Comparison of ENCODE assay signal across 10 cellular contexts in the genomic region with DNA sequence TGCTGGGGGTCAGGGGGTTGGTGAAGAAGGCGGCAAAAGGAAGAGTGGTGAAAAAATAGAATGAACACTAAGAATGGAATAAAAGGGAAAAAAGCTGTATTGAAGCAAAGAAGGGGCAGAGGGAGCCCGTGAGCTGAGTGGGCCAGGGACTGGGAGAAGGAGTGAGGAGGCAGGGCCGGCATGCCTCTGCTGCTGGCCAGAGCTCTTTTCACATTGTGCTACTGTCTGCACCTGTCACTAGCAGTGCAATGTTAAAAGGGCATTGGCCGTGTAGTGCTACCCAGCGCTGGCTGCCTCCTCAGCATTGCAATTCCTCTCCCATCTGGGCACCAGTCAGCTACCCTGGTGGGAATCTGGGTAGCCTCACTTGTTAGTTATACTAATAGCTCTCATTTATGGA. TPM values are rescaled to one million over a fixed set of nuclear protein-coding genes. Genes with fewer than 3 reads are reported as not detected.
DNase-seq lines count a peak whose midpoint lies in the region; ATAC-seq and TF ChIP-seq lines count a peak whose summit lies in the region.
"Had no signal": no experiment of that assay in that cellular context is flagged by ENCODE, and none has a peak within 500 bp of the region (broad histone marks: within the 10 kb centered on the region; RNA-seq: fewer than 3 reads in every experiment).

No MANE protein-coding gene starts in this region.

- peak overlapping the region in 2 of 4 donors; percentile 76 to 95 for H3K27ac ChIP-seq in tibial nerve
- H3K27ac ChIP-seq: SJSA1 had no signal

- no peak for TF ChIP-seq EP300 in tibial nerve (IDR thresholded peaks at IDR 0.05)

- H3K4me3 ChIP-seq in mucosa of descending colon (no peak overlapping the region), tibial nerve (no peak overlapping the region)
- H3K4me3 ChIP-seq: SJSA1 had no signal

- H3K4me1 ChIP-seq in mucosa of descending colon (ENCODE audit: low read depth) (peaks cover 5% of the 10 kb centered on the region), tibial nerve (peaks cover 0 to 56% (median 26%) of the 10 kb centered on the region in 4 donors)

- TF ChIP-seq CTCF in Calu3 (IDR thresholded peaks at IDR 0.05; ENCODE audit: unreplicated experiment): peak; percentile 12
- TF ChIP-seq CTCF in brain (conservative IDR thresholded peaks at IDR 0.05): peak in 1 of 2 experiments; percentile 46
- TF ChIP-seq CTCF in mucosa of descending colon (IDR thresholded peaks at IDR 0.05): no peak
- no peak for TF ChIP-seq CTCF in tibial nerve (IDR thresholded peaks at IDR 0.05)

- no peaks in the 10 kb centered on the region for H3K9me3 Mint-ChIP-seq in Calu3 (ENCODE audit: low read depth, unreplicated experiment)
- peaks cover 0 to 6% (median 0%) of the 10 kb centered on the region in 5 experiments for H3K9me3 Mint-ChIP-seq in brain
- H3K9me3 Mint-ChIP-seq: activated naive CD8-positive, alpha-beta T cell treated with anti-CD3 and anti-CD28 coated beads, Interleukin-2, amount 10 ng/mL, durations not matched to agents 7 days and 5 days had no signal

- H3K27me3 Mint-ChIP-seq in Calu3 (ENCODE audit: unreplicated experiment) (peaks cover 42% of the 10 kb centered on the region), brain (peaks cover 8% of the 10 kb centered on the region)

- peaks cover 12% of the 10 kb centered on the region for H3K4me1 Mint-ChIP-seq in Calu3 (ENCODE audit: low read depth, unreplicated experiment)
- H3K4me1 Mint-ChIP-seq in brain: peaks cover 79% of the 10 kb centered on the region

- H3K36me3 Mint-ChIP-seq in Calu3 (ENCODE audit: insufficient read depth, unreplicated experiment): peaks cover 12% of the 10 kb centered on the region
- no peaks in the 10 kb centered on the region for H3K36me3 Mint-ChIP-seq in brain

- CTCF ChIA-PET in Calu3 (lab: Charles Lee): interaction anchor here (0.5 to 3.5 kb wide), 15 partner anchors 16 to 295 kb away, joined by 3 to 62 read pairs (median 5); a partner anchor contains a TSS

- no peaks in the 10 kb centered on the region for H3K27me3 ChIP-seq in tibial nerve
- H3K27me3 ChIP-seq: SJSA1 had no signal

- H3K36me3 ChIP-seq in mucosa of descending colon (ENCODE audit: low read depth): no peaks in the 10 kb centered on the region
- H3K36me3 ChIP-seq in tibial nerve: no peaks in the 10 kb centered on the region

- intact Hi-C loops in Calu3 (cut with micrococcal nuclease; ENCODE audit: unreplicated experiment): loop anchor here (1.0 to 10.0 kb wide), 5 partner anchors 73 to 874 kb away; no protein-coding TSS in a partner anchor
- intact Hi-C loops in mucosa of descending colon (cut with DNase I, micrococcal nuclease): loop anchor here (5.0 to 10.0 kb wide), 3 partner anchors 69 to 296 kb away; a partner anchor contains a TSS

- TF ChIP-seq POLR2A in tibial nerve (IDR thresholded peaks at IDR 0.05): no peak

- 33 to 36% methylated on average over 5 of the region's 5 CpGs for WGBS in tibial nerve, 2 donors

- BruUV-seq in Calu3 (replicated peaks; lab: Mats Ljungman, UMichigan): no TSS peak

- no peak overlapping the region for H3K27ac Mint-ChIP-seq in Calu3 (ENCODE audit: unreplicated experiment)
- H3K27ac Mint-ChIP-seq in brain: peak overlapping the region; percentile 97 to 100 (median 99)
- H3K27ac Mint-ChIP-seq: activated naive CD8-positive, alpha-beta T cell treated with anti-CD3 and anti-CD28 coated beads, Interleukin-2, amount 10 ng/mL, durations not matched to agents 7 days and 5 days had no signal

- peak; percentile 15 for ATAC-seq in mucosa of descending colon
- ATAC-seq in HG03108 (IDR thresholded peaks at IDR 0.05; ENCODE audit: unreplicated experiment): no peak
- no peak for ATAC-seq in HG03565 (IDR thresholded peaks at IDR 0.05; ENCODE audit: unreplicated experiment)

- no peaks in the 10 kb centered on the region for H3K9me3 ChIP-seq in mucosa of descending colon
- H3K9me3 ChIP-seq in tibial nerve: no peaks in the 10 kb centered on the region
- H3K9me3 ChIP-seq: SJSA1 had no signal

- DNase-seq in Calu3: peak; percentile 42
- DNase-seq in HuH-7 (ENCODE audit: low spot score): peak; percentile 81
- DNase-seq in mucosa of descending colon: no peak
- no peak for DNase-seq in tibial nerve (ENCODE audit: low spot score in 2 of 2)
- no peak for DNase-seq in AML-193 (lab: John Stamatoyannopoulos, UW)
- DNase-seq: activated naive CD8-positive, alpha-beta T cell treated with anti-CD3 and anti-CD28 coated beads, Interleukin-2, amount 10 ng/mL, durations not matched to agents 7 days and 5 days had no signal

- no peak overlapping the region for H3K4me3 Mint-ChIP-seq in Calu3 (ENCODE audit: low read depth, unreplicated experiment)
- H3K4me3 Mint-ChIP-seq in brain: peak overlapping the region; percentile 87 to 100 (median 95)
- H3K4me3 Mint-ChIP-seq: activated naive CD8-positive, alpha-beta T cell treated with anti-CD3 and anti-CD28 coated beads, Interleukin-2, amount 10 ng/mL, durations not matched to agents 7 days and 5 days had no signal

RNA-seq across cellular contexts. Expression of a gene that starts 8.7 kb away (rescaled TPM):
- total RNA-seq in Calu3 (2022) (0.28 TPM in 1 of 2 replicates, not detected in the other), mucosa of descending colon (1 to 10 TPM in 1 of 3 donors, under 1 TPM in 2; 0.39 to 2.4 (median 0.58) TPM), tibial nerve (1 to 10 TPM in 1 of 4 donors, under 1 TPM in 3; 0.30 to 1.7 (median 0.41) TPM)
- 25.0 TPM for polyA plus RNA-seq in brain (ENCODE audit: insufficient read depth, low read depth, low replicate concordance)
- total RNA-seq: SJSA1 had no signal

RNA-seq across cellular contexts. Expression of a gene that starts 16.6 kb away (rescaled TPM):
- total RNA-seq in Calu3 (2022) (15.2 and 18.6 TPM in 2 replicates), mucosa of descending colon (10 to 100 TPM; 10.0 to 13.1 (median 10.9) TPM), tibial nerve (10 to 100 TPM in 1 of 4 donors, 1 to 10 TPM in 3; 6.3 to 15.1 (median 7.8) TPM)
- 6.4 TPM for polyA plus RNA-seq in brain (ENCODE audit: insufficient read depth, low read depth, low replicate concordance)

RNA-seq across cellular contexts. Expression of a gene that starts 26.9 kb away (rescaled TPM):
- total RNA-seq in Calu3 (2022) (85.9 and 95.3 TPM in 2 replicates), mucosa of descending colon (10 to 100 TPM; 75.5 to 83.0 (median 81.6) TPM), tibial nerve (10 to 100 TPM; 26.0 to 57.3 (median 33.7) TPM)
- polyA plus RNA-seq in brain (ENCODE audit: insufficient read depth, low read depth, low replicate concordance): 37.7 TPM

RNA-seq across cellular contexts. Expression of a gene that starts 43.5 kb away (rescaled TPM):
- total RNA-seq in Calu3 (2022) (61.8 and 112 TPM in 2 replicates), mucosa of descending colon (100 to 1,000 TPM in 2 of 3 donors, 10 to 100 TPM in 1; 31.0 to 224 (median 112) TPM), tibial nerve (100 to 1,000 TPM; 508 to 826 (median 607) TPM)
- 43.4 TPM for polyA plus RNA-seq in brain (ENCODE audit: insufficient read depth, low read depth, low replicate concordance)
- total RNA-seq: SJSA1 had no signal

Comparison
In these comparisons a context has a peak if more than half of its experiments do, and no peak if none do; other contexts are left out.
1. DNase-seq: peak in Calu3 (single experiment) and HuH-7 (single experiment); none in mucosa of descending colon (0 of 3), tibial nerve (0 of 2) and AML-193 (0 of 2).